In genomic region chr19:18594096-18594823, GRCh38 we compare ENCODE assay signal across 8 cellular contexts. TPM values are rescaled to one million over a fixed set of nuclear protein-coding genes. Genes with fewer than 3 reads are reported as not detected.
DNase-seq lines count a peak whose midpoint lies in the region; ATAC-seq, FAIRE-seq and TF ChIP-seq lines count a peak whose summit lies in the region.

No MANE protein-coding gene starts in this region.

- H3K4me1 ChIP-seq in stomach = peaks cover 25 to 46% (median 38%) of the 10 kb centered on the region in 4 donors

- peaks cover 0 to 46% (median 34%) of the 10 kb centered on the region in 3 donors for H3K27me3 ChIP-seq in stomach

- 1 to 2% (median 1%) methylated on average over 11 to 54 of the region's 54 CpGs for WGBS in stomach, 5 donors

- no peaks in the 10 kb centered on the region for H3K9me3 Mint-ChIP-seq in activated T-helper 17 cell treated with anti-CD3 and anti-CD28 coated beads, Interleukin-2, amount 50 U/mL, for 72 hours
- H3K9me3 Mint-ChIP-seq in neural crest cell = no peaks in the 10 kb centered on the region

- peaks cover 25% of the 10 kb centered on the region for H3K36me3 Mint-ChIP-seq in activated T-helper 17 cell treated with anti-CD3 and anti-CD28 coated beads, Interleukin-2, amount 50 U/mL, for 72 hours (ENCODE audit: low read depth)
- H3K36me3 Mint-ChIP-seq in neural crest cell (ENCODE audit: low read depth) = no peaks in the 10 kb centered on the region

- peak; percentile 74 for ATAC-seq in activated T-helper 17 cell treated with anti-CD3 and anti-CD28 coated beads, Interleukin-2, amount 50 U/mL, for 72 hours (replicated peaks)
- no peak for ATAC-seq in HG03354 (IDR thresholded peaks at IDR 0.05; ENCODE audit: poor library complexity, severe bottlenecking, unreplicated experiment)

- H3K27ac ChIP-seq in stomach = peak overlapping the region in 4 of 5 donors; percentile 26 to 72 (median 44)

- peak overlapping the region; percentile 47 for H3K27ac Mint-ChIP-seq in activated T-helper 17 cell treated with anti-CD3 and anti-CD28 coated beads, Interleukin-2, amount 50 U/mL, for 72 hours
- no peak overlapping the region for H3K27ac Mint-ChIP-seq in neural crest cell (ENCODE audit: unreplicated experiment)

- no peaks in the 10 kb centered on the region for H3K9me3 ChIP-seq in stomach

- no peaks in the 10 kb centered on the region for H3K27me3 Mint-ChIP-seq in activated T-helper 17 cell treated with anti-CD3 and anti-CD28 coated beads, Interleukin-2, amount 50 U/mL, for 72 hours
- peaks cover 46% of the 10 kb centered on the region for H3K27me3 Mint-ChIP-seq in neural crest cell (ENCODE audit: low read depth)

- TF ChIP-seq EP300 in stomach (IDR thresholded peaks at IDR 0.05) = no peak

- H3K4me3 ChIP-seq in stomach = peak overlapping the region; percentile 38 to 48 (median 42)

- H3K36me3 ChIP-seq in stomach = peaks cover 8 to 20% (median 16%) of the 10 kb centered on the region in 4 donors

- peak; percentile 85 for DNase-seq in HTR-8/SVneo (ENCODE audit: insufficient read length, low spot score)
- DNase-seq in RKO (ENCODE audit: low spot score) = peak; percentile 79
- DNase-seq in fibroblast of the conjunctiva (ENCODE audit: low read depth) = peak; percentile 49
- DNase-seq in neural crest cell (ENCODE audit: low read depth, low spot score) = peak; percentile 77
- peak; percentile 80 for DNase-seq in stomach

- FAIRE-seq in HTR-8/SVneo (lab: Jason Lieb, UNC) = peak; percentile 77

- TF ChIP-seq POLR2A in stomach (IDR thresholded peaks at IDR 0.05) = no peak

- intact Hi-C loops in stomach (cut with DNase I; ENCODE audit: low total_unique reads) = loop anchor here (5.0 kb wide), 1 partner anchor 253 kb away; no protein-coding TSS in a partner anchor

- H3K4me3 Mint-ChIP-seq in activated T-helper 17 cell treated with anti-CD3 and anti-CD28 coated beads, Interleukin-2, amount 50 U/mL, for 72 hours = peak overlapping the region; percentile 64
- peak overlapping the region; percentile 69 for H3K4me3 Mint-ChIP-seq in neural crest cell

- H3K4me1 Mint-ChIP-seq in activated T-helper 17 cell treated with anti-CD3 and anti-CD28 coated beads, Interleukin-2, amount 50 U/mL, for 72 hours = peaks cover 8% of the 10 kb centered on the region
- H3K4me1 Mint-ChIP-seq in neural crest cell = peaks cover 34% of the 10 kb centered on the region

- peak; percentile 83 for TF ChIP-seq CTCF in GM12873 (IDR thresholded peaks at IDR 0.05; ENCODE audit: insufficient read depth, low read depth, low read length, missing control alignments)
- TF ChIP-seq CTCF in neural crest cell (conservative IDR thresholded peaks at IDR 0.05) = peak; percentile 88
- peak in 5 of 7 experiments; percentile 45 to 97 (median 83) for TF ChIP-seq CTCF in stomach (IDR thresholded peaks at IDR 0.05)

RNA-seq across cellular contexts. Expression of gene REX1BD, which starts 5.7 kb away (rescaled TPM):
- 10 to 100 TPM; 36.3 to 46.6 TPM for total RNA-seq in activated T-helper 17 cell treated with anti-CD3 and anti-CD28 coated beads, Interleukin-2, amount 50 U/mL, for 72 hours
- total RNA-seq in neural crest cell = 71.8 and 71.9 TPM in 2 replicates
- total RNA-seq in stomach = 100 to 1,000 TPM in 2 of 5 donors, 10 to 100 TPM in 3; 15.6 to 483 (median 85.3) TPM
- polyA plus RNA-seq in stomach = 100 to 1,000 TPM; 110 to 204 (median 118) TPM

RNA-seq across cellular contexts. Expression of gene CRLF1, which starts 12.3 kb away (rescaled TPM):
- total RNA-seq in activated T-helper 17 cell treated with anti-CD3 and anti-CD28 coated beads, Interleukin-2, amount 50 U/mL, for 72 hours = not detected
- total RNA-seq in neural crest cell (0.68 and 1.5 TPM in 2 replicates), stomach (10 to 100 TPM in 1 of 5 donors, 1 to 10 TPM in 3, not detected in 1; 2.6 to 12.6 (median 5.6) TPM)
- polyA plus RNA-seq in stomach = 10 to 100 TPM; 12.3 to 15.9 (median 14.2) TPM

RNA-seq across cellular contexts. Expression of gene TMEM59L, which starts 18.4 kb away (rescaled TPM):
- total RNA-seq in activated T-helper 17 cell treated with anti-CD3 and anti-CD28 coated beads, Interleukin-2, amount 50 U/mL, for 72 hours = under 1 TPM in 1 of 2 donors, not detected in 1; 0.48 TPM
- total RNA-seq in neural crest cell (6.4 and 6.5 TPM in 2 replicates), stomach (1 to 10 TPM in 2 of 5 donors, not detected in 3; 1.8 to 4.7 TPM)
- polyA plus RNA-seq in stomach = 1 to 10 TPM in 1 of 3 donors, under 1 TPM in 1, not detected in 1; 0.25 to 3.7 TPM

RNA-seq across cellular contexts. Expression of gene UBA52, which starts 22.6 kb away (rescaled TPM):
- 1,000 to 10,000 TPM; 1,569 to 1,681 TPM for total RNA-seq in activated T-helper 17 cell treated with anti-CD3 and anti-CD28 coated beads, Interleukin-2, amount 50 U/mL, for 72 hours
- total RNA-seq in neural crest cell (1,081 and 1,137 TPM in 2 replicates), stomach (100 to 1,000 TPM in 4 of 5 donors, 10 to 100 TPM in 1; 84.3 to 596 (median 358) TPM)
- 1,000 to 10,000 TPM; 1,291 to 1,681 (median 1,311) TPM for polyA plus RNA-seq in stomach

RNA-seq across cellular contexts. Expression of gene KXD1, which starts 36.6 kb away (rescaled TPM):
- 100 to 1,000 TPM; 116 to 118 TPM for total RNA-seq in activated T-helper 17 cell treated with anti-CD3 and anti-CD28 coated beads, Interleukin-2, amount 50 U/mL, for 72 hours
- 88.5 and 91.7 TPM in 2 replicates for total RNA-seq in neural crest cell
- total RNA-seq in stomach = 100 to 1,000 TPM in 2 of 5 donors, 10 to 100 TPM in 3; 30.8 to 513 (median 55.4) TPM
- polyA plus RNA-seq in stomach = 100 to 1,000 TPM in 1 of 3 donors, 10 to 100 TPM in 2; 71.0 to 131 (median 84.5) TPM
